2 cellular contexts compared by ENCODE assay signal in the genomic region with DNA sequence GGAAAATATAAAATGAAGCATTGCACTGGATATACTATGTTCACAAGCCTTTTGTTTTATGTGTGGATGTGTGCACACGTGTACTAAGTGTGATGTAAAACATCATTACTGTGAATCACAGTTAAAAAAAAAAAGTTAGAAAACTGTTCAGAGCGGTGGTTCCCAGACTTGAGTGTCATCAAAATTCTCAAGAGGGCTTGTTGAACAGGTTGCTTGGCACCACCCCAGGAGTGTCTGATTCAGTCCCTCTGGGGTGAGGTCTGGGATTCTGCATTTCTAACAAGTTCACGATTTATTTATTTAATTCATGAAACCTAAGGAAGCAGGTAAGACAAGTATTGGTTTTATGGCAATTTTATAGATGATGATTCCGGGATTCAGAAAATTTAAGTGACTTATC.
TF ChIP-seq lines count a peak whose summit lies in the region.

No MANE protein-coding gene starts in this region.

TF ChIP-seq in IMR-90, 13 proteins besides CTCF, POLR2A, EP300 and RAD21:
- no peak for TF ChIP-seq MAFK (IDR thresholded peaks at IDR 0.05; ENCODE audit: low read depth, low read length)
- no peak for TF ChIP-seq NFE2L2 (IDR thresholded peaks at IDR 0.05; ENCODE audit: low read depth, low read length)
- TF ChIP-seq FOS (IDR thresholded peaks at IDR 0.05; ENCODE audit: low read depth, low read length): no peak
- no peak for TF ChIP-seq BHLHE40 (IDR thresholded peaks at IDR 0.05; ENCODE audit: low read depth, low read length)

TF ChIP-seq in HEK293T, 16 proteins besides CTCF, POLR2A, EP300 and RAD21:
- TF ChIP-seq ELF4 (IDR thresholded peaks at IDR 0.05) (no peak), FOXA1 (IDR thresholded peaks at IDR 0.05) (no peak), TARDBP (IDR thresholded peaks at IDR 0.05) (no peak), ARNT (IDR thresholded peaks at IDR 0.05) (no peak), SUZ12 (IDR thresholded peaks at IDR 0.05) (no peak), SP1 (IDR thresholded peaks at IDR 0.05) (no peak), BHLHE40 (IDR thresholded peaks at IDR 0.05; ENCODE audit: borderline replicate concordance) (no peak), FOXM1 (IDR thresholded peaks at IDR 0.05; ENCODE audit: borderline replicate concordance) (no peak), PKNOX1 (IDR thresholded peaks at IDR 0.05) (no peak), LEF1 (IDR thresholded peaks at IDR 0.05; ENCODE audit: borderline replicate concordance) (no peak), ZNF384 (IDR thresholded peaks at IDR 0.05) (no peak), FOXK2 (IDR thresholded peaks at IDR 0.05) (no peak), NFRKB (IDR thresholded peaks at IDR 0.05) (no peak), L3MBTL2 (conservative IDR thresholded peaks at IDR 0.05) (no peak), HDGF (IDR thresholded peaks at IDR 0.05; ENCODE audit: borderline replicate concordance) (no peak), CTBP1 (IDR thresholded peaks at IDR 0.05; ENCODE audit: borderline replicate concordance) (no peak)
TF ChIP-seq in HEK293T: peak in this region for 0.
